In genomic region chr11:114685097-114685496, GRCh38 we compare ENCODE assay signal across 11 cellular contexts. TPM values are rescaled to one million over a fixed set of nuclear protein-coding genes. Genes with fewer than 3 reads are reported as not detected.
"Had no signal": no experiment of that assay in that cellular context is flagged by ENCODE, and none has a peak within 500 bp of the region (broad histone marks: within the 10 kb centered on the region; RNA-seq: fewer than 3 reads in every experiment).

No MANE protein-coding gene starts in this region.

- H3K4me1 ChIP-seq: HAP-1 had no signal

- H3K27ac Mint-ChIP-seq: GM23338, H9, HFFc6 had no signal

- H3K9ac ChIP-seq: GM23248 had no signal

- H3K4me3 Mint-ChIP-seq: GM23338, H9, HFFc6 had no signal

- ATAC-seq: GM23338, HCT116 had no signal

- H3K4me3 ChIP-seq: GM23248, GM23338, HAP-1 had no signal

- DNase-seq: GOT3, H7, H9, HCEC 1CT, HFFc6 had no signal

- H3K4me1 Mint-ChIP-seq: GM23338, H9 had no signal

- H3K27ac ChIP-seq: GM23248 had no signal

- H3K36me3 ChIP-seq: HAP-1 had no signal

- H3K9me3 ChIP-seq: HAP-1 had no signal

RNA-seq across cellular contexts. Expression of gene NXPE2, which starts 6.8 kb away (rescaled TPM):
- total RNA-seq: GM23248, H1, H4, H7, HFFc6 had no signal
